ENCODE assay signal across 1 cellular context in the genomic region with DNA sequence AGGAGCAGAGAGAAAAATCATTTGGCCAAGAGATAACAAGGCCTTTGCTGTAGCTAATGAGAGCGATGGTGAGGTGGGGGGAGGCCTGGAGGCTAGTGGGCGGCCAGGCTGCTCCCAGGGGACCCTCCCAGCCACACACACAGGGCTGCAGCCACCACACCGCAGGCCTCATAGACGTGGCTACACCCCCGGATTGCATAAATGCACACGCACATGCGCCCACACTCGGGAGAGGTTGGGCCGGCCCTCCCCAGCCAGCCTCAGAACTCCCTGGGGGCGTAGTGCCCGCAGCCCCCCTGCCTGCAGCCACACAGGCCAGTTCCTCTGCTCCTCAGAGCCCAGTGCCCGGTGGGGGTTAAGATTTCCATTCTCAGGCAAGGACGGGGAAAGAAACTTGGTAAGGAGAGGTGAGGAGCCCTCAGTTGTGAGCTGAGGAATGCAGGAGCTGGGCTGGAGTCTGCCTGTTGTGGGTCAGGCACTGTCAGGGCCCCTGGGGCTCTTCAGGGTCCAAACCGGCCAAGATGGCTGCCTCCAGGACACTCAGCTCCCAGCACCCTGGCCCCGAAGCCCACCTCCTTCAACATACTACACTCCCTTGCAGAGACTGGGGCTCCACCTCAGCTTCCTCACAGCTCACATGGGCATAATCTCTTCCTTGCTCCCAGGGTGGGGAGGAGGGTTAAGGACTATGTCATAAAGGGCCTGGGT.
TF ChIP-seq lines count a peak whose summit lies in the region.

No MANE protein-coding gene starts in this region.

TF ChIP-seq in SK-N-SH, 30 proteins besides CTCF, POLR2A, EP300 and RAD21:
- TF ChIP-seq CHD2 (IDR thresholded peaks at IDR 0.05; ENCODE audit: low read length, partially characterized antibody) (no peak), TCF12 (IDR thresholded peaks at IDR 0.05) (no peak), SIN3A (IDR thresholded peaks at IDR 0.05; ENCODE audit: borderline replicate concordance, low read depth, low read length) (no peak), GATA2 (CRISPR knock-in tag; IDR thresholded peaks at IDR 0.05) (no peak)
